12 cellular contexts compared by ENCODE assay signal in the genomic region with DNA sequence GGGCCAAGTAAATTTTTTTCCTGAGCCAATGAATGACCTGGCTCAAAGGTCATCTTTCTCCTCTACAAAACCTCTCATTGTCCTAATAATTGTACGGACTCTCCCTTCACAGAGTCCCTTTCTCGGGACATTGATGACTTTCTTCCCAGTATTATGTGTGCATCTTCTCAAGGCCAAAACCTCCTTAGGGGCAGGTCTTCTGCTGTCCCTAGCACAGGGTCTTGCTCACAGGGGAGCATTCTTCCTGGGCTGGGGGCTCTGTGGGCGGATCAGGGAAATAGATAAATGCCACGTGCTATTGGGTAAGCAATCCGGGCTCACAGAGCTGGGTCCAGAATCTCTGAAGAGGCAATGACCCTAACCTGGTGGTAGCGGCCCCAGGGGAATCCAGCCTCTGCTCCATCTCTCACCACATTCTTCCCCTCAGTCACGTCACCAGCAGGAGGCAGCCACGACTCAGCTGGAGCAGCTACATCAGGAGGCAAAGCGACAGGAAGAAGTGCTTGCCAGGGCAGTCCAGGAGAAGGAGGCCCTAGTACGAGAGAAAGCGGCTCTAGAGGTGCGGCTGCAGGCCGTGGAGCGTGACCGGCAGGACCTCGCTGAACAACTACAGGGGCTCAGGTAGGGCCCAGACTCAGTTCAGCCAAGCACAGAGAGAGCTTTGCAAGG. TPM values are rescaled to one million over a fixed set of nuclear protein-coding genes. Genes with fewer than 3 reads are reported as not detected.
DNase-seq lines count a peak whose midpoint lies in the region; ATAC-seq and TF ChIP-seq lines count a peak whose summit lies in the region.
"Had no signal": no experiment of that assay in that cellular context is flagged by ENCODE, and none has a peak within 500 bp of the region (broad histone marks: within the 10 kb centered on the region; RNA-seq: fewer than 3 reads in every experiment).

No MANE protein-coding gene starts in this region.

- H3K4me1 ChIP-seq in Panc1 (ENCODE audit: control insufficient read depth, insufficient read depth, low read length), result no peaks in the 10 kb centered on the region
- H3K4me1 ChIP-seq: BLaER1 had no signal

- DNase-seq in activated naive CD4-positive, alpha-beta T cell treated with anti-CD3 and anti-CD28 coated beads for 36 hours, result peak; percentile 37
- DNase-seq in activated naive CD4-positive, alpha-beta T cell treated with Interleukin-2 at 50 U/mL for 16 hours, result no peak
- DNase-seq in Panc1 (ENCODE audit: low read depth, low spot score) (no peak), endothelial cell (ENCODE audit: low spot score) (peak; percentile 57), HT-29 (ENCODE audit: low spot score) (no peak)
- no peak for DNase-seq in stimulated activated effector memory CD8-positive, alpha-beta T cell treated with anti-CD3 and anti-CD28 coated beads, Interleukin-12 subunit alpha, Interleukin-12 subunit beta, amount 100 ng/mL, for 72 hours (ENCODE audit: low spot score in 2 of 2)
- no peak for DNase-seq in activated CD4-positive, CD25-positive, alpha-beta regulatory T cell (lab: John Stamatoyannopoulos, UW)
- DNase-seq in stimulated activated naive CD4-positive, alpha-beta T cell (lab: John Stamatoyannopoulos, UW), result no peak
- DNase-seq: ovary had no signal

- no TSS peak for BruUV-seq in Panc1 (replicated peaks; lab: Mats Ljungman, UMichigan)

- no peak overlapping the region for H3K27ac Mint-ChIP-seq in activated naive CD4-positive, alpha-beta T cell treated with anti-CD3 and anti-CD28 coated beads for 36 hours
- H3K27ac Mint-ChIP-seq in endothelial cell (ENCODE audit: unreplicated experiment), result no peak overlapping the region
- H3K27ac Mint-ChIP-seq in stimulated activated effector memory CD8-positive, alpha-beta T cell treated with anti-CD3 and anti-CD28 coated beads, Interleukin-12 subunit alpha, Interleukin-12 subunit beta, amount 100 ng/mL, for 72 hours, result peak overlapping the region; percentile 49

- H3K36me3 ChIP-seq in Panc1 (ENCODE audit: control insufficient read depth, insufficient read depth, low read length), result peaks cover 17% of the 10 kb centered on the region
- H3K36me3 ChIP-seq: ovary had no signal

- no peak for TF ChIP-seq CTCF in Panc1 (IDR thresholded peaks at IDR 0.05)
- TF ChIP-seq CTCF in endothelial cell (IDR thresholded peaks at IDR 0.05; ENCODE audit: unreplicated experiment), result no peak

- no peak overlapping the region for H3K4me3 ChIP-seq in Panc1 (ENCODE audit: low read depth in 2 of 2, low read length in 2 of 2)
- H3K4me3 ChIP-seq: BLaER1, cardiac muscle cell, hepatocyte, ovary had no signal

- no peak overlapping the region for H3K4me3 Mint-ChIP-seq in activated naive CD4-positive, alpha-beta T cell treated with anti-CD3 and anti-CD28 coated beads for 36 hours
- peak overlapping the region; percentile 10 for H3K4me3 Mint-ChIP-seq in endothelial cell (ENCODE audit: unreplicated experiment)
- H3K4me3 Mint-ChIP-seq in stimulated activated effector memory CD8-positive, alpha-beta T cell treated with anti-CD3 and anti-CD28 coated beads, Interleukin-12 subunit alpha, Interleukin-12 subunit beta, amount 100 ng/mL, for 72 hours, result no peak overlapping the region

- intact Hi-C loops in activated naive CD4-positive, alpha-beta T cell treated with anti-CD3 and anti-CD28 coated beads for 36 hours (cut with micrococcal nuclease), result no loop called here
- intact Hi-C loops in Panc1 (cut with micrococcal nuclease; ENCODE audit: unreplicated experiment), result no loop called here

- H3K27me3 Mint-ChIP-seq in activated naive CD4-positive, alpha-beta T cell treated with anti-CD3 and anti-CD28 coated beads for 36 hours (ENCODE audit: low read depth), result no peaks in the 10 kb centered on the region
- peaks cover 1% of the 10 kb centered on the region for H3K27me3 Mint-ChIP-seq in endothelial cell (ENCODE audit: unreplicated experiment)

- peak; percentile 49 for ATAC-seq in Panc1
- no peak for ATAC-seq in stimulated activated effector memory CD8-positive, alpha-beta T cell treated with anti-CD3 and anti-CD28 coated beads, Interleukin-12 subunit alpha, Interleukin-12 subunit beta, amount 100 ng/mL, for 72 hours

- H3K27me3 ChIP-seq in Panc1 (ENCODE audit: control insufficient read depth, insufficient read depth, low read length), result no peaks in the 10 kb centered on the region
- H3K27me3 ChIP-seq: BLaER1, cardiac muscle cell, hepatocyte, ovary had no signal

- CTCF ChIA-PET in activated naive CD4-positive, alpha-beta T cell treated with anti-CD3 and anti-CD28 coated beads for 36 hours (lab: Charles Lee), result interaction anchor here (0.6 to 1.0 kb wide), 4 partner anchors 10 to 124 kb away, joined by 3 to 7 read pairs (median 3); no protein-coding TSS in a partner anchor
- CTCF ChIA-PET in Panc1 (lab: Charles Lee), result interaction anchor here (0.6 to 0.7 kb wide), 2 partner anchors 138 to 320 kb away, joined by 3 to 6 read pairs; no protein-coding TSS in a partner anchor

- no peaks in the 10 kb centered on the region for H3K9me3 Mint-ChIP-seq in activated naive CD4-positive, alpha-beta T cell treated with anti-CD3 and anti-CD28 coated beads for 36 hours
- H3K9me3 Mint-ChIP-seq in endothelial cell (ENCODE audit: unreplicated experiment), result no peaks in the 10 kb centered on the region
- no peaks in the 10 kb centered on the region for H3K9me3 Mint-ChIP-seq in stimulated activated effector memory CD8-positive, alpha-beta T cell treated with anti-CD3 and anti-CD28 coated beads, Interleukin-12 subunit alpha, Interleukin-12 subunit beta, amount 100 ng/mL, for 72 hours

- peaks cover 9% of the 10 kb centered on the region for H3K36me3 Mint-ChIP-seq in activated naive CD4-positive, alpha-beta T cell treated with anti-CD3 and anti-CD28 coated beads for 36 hours (ENCODE audit: low read depth)
- peaks cover 24% of the 10 kb centered on the region for H3K36me3 Mint-ChIP-seq in endothelial cell (ENCODE audit: low read depth, unreplicated experiment)
- no peaks in the 10 kb centered on the region for H3K36me3 Mint-ChIP-seq in stimulated activated effector memory CD8-positive, alpha-beta T cell treated with anti-CD3 and anti-CD28 coated beads, Interleukin-12 subunit alpha, Interleukin-12 subunit beta, amount 100 ng/mL, for 72 hours

- H3K4me1 Mint-ChIP-seq in activated naive CD4-positive, alpha-beta T cell treated with anti-CD3 and anti-CD28 coated beads for 36 hours (ENCODE audit: low read depth), result no peaks in the 10 kb centered on the region
- no peaks in the 10 kb centered on the region for H3K4me1 Mint-ChIP-seq in endothelial cell (ENCODE audit: unreplicated experiment)
- peaks cover 17% of the 10 kb centered on the region for H3K4me1 Mint-ChIP-seq in stimulated activated effector memory CD8-positive, alpha-beta T cell treated with anti-CD3 and anti-CD28 coated beads, Interleukin-12 subunit alpha, Interleukin-12 subunit beta, amount 100 ng/mL, for 72 hours

- POLR2A ChIA-PET in Panc1 (lab: Charles Lee), result interaction anchor here (0.6 kb wide), 1 partner anchor 21 kb away, joined by 11 read pairs; no protein-coding TSS in a partner anchor

- in situ Hi-C loops in Panc1 (cut with HindIII; ENCODE audit: low pct_unique_long_range_greater_than_20kb, low sequenced_read_pairs), result no loop called here

- no peak overlapping the region for H3K27ac ChIP-seq in Panc1 (ENCODE audit: low read length)
- H3K27ac ChIP-seq: BLaER1, cardiac muscle cell, hepatocyte, ovary had no signal

- H3K9me3 ChIP-seq in Panc1 (ENCODE audit: control insufficient read depth, insufficient read depth, low read depth, low read length), result no peaks in the 10 kb centered on the region
- H3K9me3 ChIP-seq: ovary had no signal

RNA-seq across cellular contexts. Expression of a gene that starts 23.5 kb away (rescaled TPM):
- 10 to 100 TPM; 43.4 to 46.9 TPM for total RNA-seq in activated naive CD4-positive, alpha-beta T cell treated with anti-CD3 and anti-CD28 coated beads for 36 hours
- 82.5 TPM for total RNA-seq in Panc1 (2021; ENCODE audit: unreplicated experiment)
- 61.0 TPM for polyA plus RNA-seq in Panc1 (2012; ENCODE audit: insufficient read length)
- 30.7 TPM for total RNA-seq in endothelial cell (ENCODE audit: unreplicated experiment)
- total RNA-seq in HT-29 (2014; rRNA removed; shearing (Covaris generic)), result 19.2 and 30.2 TPM in 2 replicates

RNA-seq across cellular contexts. Expression of a gene that starts 40.9 kb away (rescaled TPM):
- not detected for total RNA-seq in activated naive CD4-positive, alpha-beta T cell treated with anti-CD3 and anti-CD28 coated beads for 36 hours
- total RNA-seq in Panc1 (2021; ENCODE audit: unreplicated experiment) (0.26 TPM), endothelial cell (ENCODE audit: unreplicated experiment) (not detected)
- polyA plus RNA-seq in Panc1 (2012; ENCODE audit: insufficient read length), result 0.24 TPM
- total RNA-seq in HT-29 (2014; rRNA removed; shearing (Covaris generic)), result not detected in 2 replicates
- polyA plus RNA-seq: ovary had no signal

RNA-seq across cellular contexts. Expression of a gene that starts 50.5 kb away (rescaled TPM):
- not detected for total RNA-seq in activated naive CD4-positive, alpha-beta T cell treated with anti-CD3 and anti-CD28 coated beads for 36 hours
- total RNA-seq in Panc1 (2021; ENCODE audit: unreplicated experiment) (not detected), endothelial cell (ENCODE audit: unreplicated experiment) (not detected)
- polyA plus RNA-seq in Panc1 (2012; ENCODE audit: insufficient read length), result not detected
- not detected in 2 replicates for total RNA-seq in HT-29 (2014; rRNA removed; shearing (Covaris generic))
- total RNA-seq: cardiac muscle cell, hepatocyte, ovary had no signal
- polyA plus RNA-seq: cardiac muscle cell, hepatocyte, ovary had no signal

Comparison
In these comparisons a context has a peak if more than half of its experiments do, and no peak if none do; other contexts are left out.
1. DNase-seq: peak in activated naive CD4-positive, alpha-beta T cell treated with anti-CD3 and anti-CD28 coated beads for 36 hours (single experiment) and endothelial cell (single experiment); none in activated naive CD4-positive, alpha-beta T cell treated with Interleukin-2 at 50 U/mL for 16 hours (single experiment), Panc1 (single experiment), stimulated activated effector memory CD8-positive, alpha-beta T cell treated with anti-CD3 and anti-CD28 coated beads, Interleukin-12 subunit alpha, Interleukin-12 subunit beta, amount 100 ng/mL, for 72 hours (0 of 2), activated CD4-positive, CD25-positive, alpha-beta regulatory T cell (0 of 4), stimulated activated naive CD4-positive, alpha-beta T cell (0 of 6) and HT-29 (single experiment).